Comparison of ENCODE assay signal across 8 cellular contexts in the genomic region with DNA sequence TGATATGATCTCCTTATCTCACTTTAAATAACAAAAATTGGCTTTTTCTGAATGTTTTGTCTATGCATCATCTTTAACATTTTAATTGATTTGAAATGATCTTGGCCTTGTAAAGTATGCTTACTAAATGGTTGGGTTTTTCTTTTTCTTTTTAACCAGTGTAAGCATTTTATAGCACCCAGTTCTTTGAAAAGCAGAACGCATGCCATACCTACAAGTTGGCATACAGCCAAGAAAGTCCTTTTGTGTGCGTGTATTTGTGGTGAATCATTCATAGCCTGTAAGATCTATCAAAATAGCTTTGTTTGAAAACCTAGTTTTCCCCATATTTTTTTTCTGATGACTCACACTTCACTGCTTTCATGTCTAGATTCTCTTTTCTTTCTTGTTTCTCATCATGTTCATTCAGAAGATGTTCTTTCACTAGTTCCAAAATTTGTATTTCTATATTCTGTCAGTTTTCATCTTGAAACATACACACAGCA. TPM values are rescaled to one million over a fixed set of nuclear protein-coding genes. Genes with fewer than 3 reads are reported as not detected.
DNase-seq lines count a peak whose midpoint lies in the region; ATAC-seq and TF ChIP-seq lines count a peak whose summit lies in the region.

No MANE protein-coding gene starts in this region.

- ATAC-seq in GM19351 (IDR thresholded peaks at IDR 0.05; ENCODE audit: unreplicated experiment): no peak
- ATAC-seq in HG03460 (IDR thresholded peaks at IDR 0.05; ENCODE audit: unreplicated experiment): no peak

- no peaks in the 10 kb centered on the region for H3K9me3 ChIP-seq in effector memory CD4-positive, alpha-beta T cell (ENCODE audit: control insufficient read depth, low read length)

- no peak for TF ChIP-seq CTCF in fibroblast of pulmonary artery (IDR thresholded peaks at IDR 0.05; ENCODE audit: low read length, missing control alignments)

- DNase-seq in AG20443 (ENCODE audit: low spot score) (peak; percentile 25), HK-2 (ENCODE audit: unreplicated experiment) (peak; percentile 21), RPMI8226 (peak; percentile 87), fibroblast of pulmonary artery (ENCODE audit: low read depth) (peak; percentile 96), ureter (ENCODE audit: low spot score) (no peak)
- no peak for DNase-seq in effector memory CD4-positive, alpha-beta T cell

- no peaks in the 10 kb centered on the region for H3K36me3 ChIP-seq in effector memory CD4-positive, alpha-beta T cell (ENCODE audit: control insufficient read depth, insufficient read depth, low read length)

- H3K4me3 ChIP-seq in fibroblast of pulmonary artery (replicated peaks; ENCODE audit: low read depth, low read length): no peak overlapping the region
- H3K4me3 ChIP-seq in effector memory CD4-positive, alpha-beta T cell (ENCODE audit: insufficient read depth, low read depth, low read length, poor library complexity, severe bottlenecking): no peak overlapping the region

- no peaks in the 10 kb centered on the region for H3K27me3 ChIP-seq in effector memory CD4-positive, alpha-beta T cell (replicated peaks; ENCODE audit: control insufficient read depth, insufficient read depth, low read length, poor library complexity, severe bottlenecking)

- H3K27ac ChIP-seq in effector memory CD4-positive, alpha-beta T cell (ENCODE audit: insufficient read depth, low read length, poor library complexity, severe bottlenecking): no peak overlapping the region

- H3K4me1 ChIP-seq in effector memory CD4-positive, alpha-beta T cell (ENCODE audit: control insufficient read depth, insufficient read depth, low read length, poor library complexity, severe bottlenecking): peaks cover 17% of the 10 kb centered on the region

RNA-seq across cellular contexts. Expression of a gene that starts 4.1 kb away (rescaled TPM):
- 25.6 TPM for total RNA-seq in ureter

Comparison
In these comparisons a context has a peak if more than half of its experiments do, and no peak if none do; other contexts are left out.
1. DNase-seq: peak in AG20443 (single experiment), HK-2 (single experiment), RPMI8226 (single experiment) and fibroblast of pulmonary artery (single experiment); none in effector memory CD4-positive, alpha-beta T cell (0 of 3) and ureter (single experiment).